In genomic region chr11:130916238-130916855, GRCh38 we compare ENCODE assay signal across 8 cellular contexts. TPM values are rescaled to one million over a fixed set of nuclear protein-coding genes. Genes with fewer than 3 reads are reported as not detected.
DNase-seq lines count a peak whose midpoint lies in the region; ATAC-seq and TF ChIP-seq lines count a peak whose summit lies in the region.

Gene SNX19 (minus strand): TSS chr11:130916479. CDS start chr11:130915939, 540 bp downstream.

- peak within 1 kb of the TSS; percentile 94 for H3K4me2 ChIP-seq in GM23248 (ENCODE audit: unreplicated experiment)

- H3K27ac ChIP-seq in GM23248: peak within 1 kb of the TSS; percentile 69
- H3K27ac ChIP-seq in RWPE2 (ENCODE audit: poor library complexity, severe bottlenecking): no peak within 1 kb of the TSS

- peak within 1 kb of the TSS; percentile 88 to 90 (median 90) for H3K4me3 Mint-ChIP-seq in nephron
- H3K4me3 Mint-ChIP-seq in stimulated activated naive CD8-positive, alpha-beta T cell treated with anti-CD3 and anti-CD28 coated beads, Interleukin-15, Interleukin-2, amounts not matched to agents 100 ng/mL and 50 ng/mL, for 24 hours: peak within 1 kb of the TSS; percentile 82

- H3K9ac ChIP-seq in GM23248: peak within 1 kb of the TSS; percentile 98

- peaks cover 18% of the 10 kb centered on the region for H3F3A ChIP-seq in GM23248 (ENCODE audit: insufficient read depth)

- TF ChIP-seq CTCF in RWPE2 (IDR thresholded peaks at IDR 0.05; ENCODE audit: poor library complexity, severe bottlenecking) (peak; percentile 98), fibroblast of the aortic adventitia (IDR thresholded peaks at IDR 0.05; ENCODE audit: insufficient read depth, low read length) (peak; percentile 70), nephron (IDR thresholded peaks at IDR 0.05; ENCODE audit: unreplicated experiment in 3 of 3) (peak; percentile 98 to 99 (median 99))

- peaks cover 23% of the 10 kb centered on the region for H3K36me3 Mint-ChIP-seq in nephron (ENCODE audit: low read depth)
- H3K36me3 Mint-ChIP-seq in stimulated activated naive CD8-positive, alpha-beta T cell treated with anti-CD3 and anti-CD28 coated beads, Interleukin-15, Interleukin-2, amounts not matched to agents 100 ng/mL and 50 ng/mL, for 24 hours (ENCODE audit: low read depth): peaks cover 33% of the 10 kb centered on the region

- H3K9me2 ChIP-seq in GM23248 (ENCODE audit: insufficient read depth): no peaks in the 10 kb centered on the region

- H3K4me1 ChIP-seq in GM23248 (ENCODE audit: insufficient read depth): peaks cover 30% of the 10 kb centered on the region
- H3K4me1 ChIP-seq in RWPE2 (ENCODE audit: insufficient read depth, poor library complexity, severe bottlenecking): no peaks in the 10 kb centered on the region

- no peaks in the 10 kb centered on the region for H3K9me3 Mint-ChIP-seq in nephron
- peaks cover 14% of the 10 kb centered on the region for H3K9me3 Mint-ChIP-seq in stimulated activated naive CD8-positive, alpha-beta T cell treated with anti-CD3 and anti-CD28 coated beads, Interleukin-15, Interleukin-2, amounts not matched to agents 100 ng/mL and 50 ng/mL, for 24 hours

- DNase-seq in ELR (ENCODE audit: low read depth) (peak; percentile 87), GM23248 (peak; percentile 95), Kasumi-1 (lab: John Stamatoyannopoulos, UW) (peak; percentile 76 to 77), RWPE2 (ENCODE audit: low spot score) (peak; percentile 81), fibroblast of the aortic adventitia (ENCODE audit: low read depth) (peak; percentile 88)
- peak; percentile 90 for DNase-seq in activated effector memory CD4-positive, alpha-beta T cell treated with Interleukin-2 at 50 U/mL for 16 hours

- H3K4me1 Mint-ChIP-seq in nephron: peaks cover 32% of the 10 kb centered on the region
- peaks cover 26% of the 10 kb centered on the region for H3K4me1 Mint-ChIP-seq in stimulated activated naive CD8-positive, alpha-beta T cell treated with anti-CD3 and anti-CD28 coated beads, Interleukin-15, Interleukin-2, amounts not matched to agents 100 ng/mL and 50 ng/mL, for 24 hours (ENCODE audit: low read depth)

- H3K4me3 ChIP-seq in GM23248 (peak within 1 kb of the TSS; percentile 85), RWPE2 (ENCODE audit: severe bottlenecking) (peak within 1 kb of the TSS; percentile 76), fibroblast of the aortic adventitia (ENCODE audit: low read depth, low read length) (peak within 1 kb of the TSS; percentile 92)

- H3K9me3 ChIP-seq in GM23248 (ENCODE audit: low read depth) (no peaks in the 10 kb centered on the region), RWPE2 (ENCODE audit: severe bottlenecking) (no peaks in the 10 kb centered on the region)

- H2AFZ ChIP-seq in GM23248: peak within 1 kb of the TSS; percentile 92

- H3K27ac Mint-ChIP-seq in nephron: peak within 1 kb of the TSS; percentile 67 to 84 (median 79)
- H3K27ac Mint-ChIP-seq in stimulated activated naive CD8-positive, alpha-beta T cell treated with anti-CD3 and anti-CD28 coated beads, Interleukin-15, Interleukin-2, amounts not matched to agents 100 ng/mL and 50 ng/mL, for 24 hours: peak within 1 kb of the TSS; percentile 52

- no peaks in the 10 kb centered on the region for H3K27me3 ChIP-seq in GM23248 (replicated peaks; ENCODE audit: insufficient read depth)
- H3K27me3 ChIP-seq in RWPE2 (ENCODE audit: insufficient read depth, poor library complexity, severe bottlenecking): no peaks in the 10 kb centered on the region

- H3K36me3 ChIP-seq in GM23248 (ENCODE audit: low read depth): peaks cover 16% of the 10 kb centered on the region
- H3K36me3 ChIP-seq in RWPE2 (ENCODE audit: low read depth): peaks cover 33% of the 10 kb centered on the region

- in situ Hi-C loops in GM23248 (cut with MboI): no loop called here

- 0 to 1% methylated on average over 63 to 65 of the region's 72 CpGs for WGBS in GM23248 (ENCODE audit: low coverage in 1 of 2, low lambda C conversion rate in 2 of 2, missing lambda C conversion rate in 2 of 2), 2 experiments

- H3K27me3 Mint-ChIP-seq in nephron (ENCODE audit: low read depth): peaks cover 14% of the 10 kb centered on the region
- peaks cover 6% of the 10 kb centered on the region for H3K27me3 Mint-ChIP-seq in stimulated activated naive CD8-positive, alpha-beta T cell treated with anti-CD3 and anti-CD28 coated beads, Interleukin-15, Interleukin-2, amounts not matched to agents 100 ng/mL and 50 ng/mL, for 24 hours

- ATAC-seq in RWPE2 (ENCODE audit: low read depth): peak; percentile 99

- H4K20me1 ChIP-seq in GM23248 (ENCODE audit: insufficient read depth): no peaks in the 10 kb centered on the region

- H3K79me2 ChIP-seq in GM23248 (ENCODE audit: insufficient read depth): peaks cover 49% of the 10 kb centered on the region

RNA-seq across cellular contexts. Expression of gene SNX19, which starts in this region (rescaled TPM):
- total RNA-seq in GM23248 (2014; rRNA removed; shearing (Covaris generic)): 81.9 and 96.4 TPM in 2 replicates
- 35.1 and 40.3 TPM in 2 replicates for polyA plus RNA-seq in GM23248 (2016; fragmentation: Nextera tagmentation; extraction: Ambion mirVana)
- 122 and 133 TPM in 2 replicates for total RNA-seq in fibroblast of the aortic adventitia (ENCODE audit: low replicate concordance)
